ENCODE assay signal across 26 cellular contexts in the genomic region with DNA sequence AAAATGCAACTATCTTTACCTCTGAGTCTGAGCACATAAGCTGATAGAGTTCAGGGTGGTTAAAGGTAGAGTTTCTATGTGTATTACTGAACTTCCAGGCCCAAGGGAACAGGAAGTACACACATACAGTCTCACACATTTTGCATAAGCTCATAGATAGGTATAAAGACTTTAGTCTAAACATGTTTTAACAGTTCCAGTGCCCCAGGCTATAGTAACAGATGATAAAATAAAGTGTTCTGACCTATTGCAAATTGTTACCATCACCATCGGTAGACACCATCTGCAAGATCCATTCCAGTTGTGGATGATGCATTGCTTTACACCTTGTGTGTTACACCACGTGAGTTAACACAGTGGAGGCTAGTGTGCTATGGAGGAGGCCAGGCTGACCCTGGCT.
"Had no signal": no experiment of that assay in that cellular context is flagged by ENCODE, and none has a peak within 500 bp of the region (broad histone marks: within the 10 kb centered on the region; RNA-seq: fewer than 3 reads in every experiment).

No MANE protein-coding gene starts in this region.

- DNase-seq: activated CD4-positive, alpha-beta memory T cell treated with anti-CD3 and anti-CD28 coated beads for 36 hours; activated CD4-positive, alpha-beta T cell treated with anti-CD3 and anti-CD28 coated beads, Interleukin-2, amount 10 ng/mL, durations not matched to agents 7 days and 5 days; activated CD4-positive, CD25-positive, alpha-beta regulatory T cell; activated CD8-positive, alpha-beta memory T cell treated with anti-CD3 and anti-CD28 coated beads for 24 hours; activated effector memory CD4-positive, alpha-beta T cell treated with anti-CD3 and anti-CD28 coated beads, Interleukin-2, amount 50 U/mL, for 16 hours; activated naive CD4-positive, alpha-beta T cell treated with Interleukin-2 at 50 U/mL for 16 hours; activated naive CD8-positive, alpha-beta T cell treated with anti-CD3 and anti-CD28 coated beads, Interleukin-2, amount 50 U/mL, for 24 hours; activated T-cell treated with anti-CD3 and anti-CD28 coated beads, Interleukin-2, amount 50 U/mL, for 4 hours; amniotic stem cell; Karpas-422; NCI-H146; NCI-H187 treated with DMSO at 0.1 percent for 48 hours; NCI-H2171 treated with DMSO at 0.1 percent for 48 hours; NCI-H226; NCI-H69; Peyer's patch; SHP77 treated with DMSO at 0.1 percent for 48 hours; T-cell; T-helper 2 cell; T1000 had no signal

- H3K4me3 ChIP-seq: ascending aorta, cardiac muscle cell, K562, Peyer's patch had no signal

- H3K27ac ChIP-seq: cardiac muscle cell, Peyer's patch, VCaP had no signal

- H3K4me1 ChIP-seq: Peyer's patch had no signal

- ATAC-seq: activated naive CD4-positive, alpha-beta T cell treated with anti-CD3 and anti-CD28 coated beads, Interleukin-2, amount 50 U/mL, for 72 hours; activated naive CD8-positive, alpha-beta T cell treated with anti-CD3 and anti-CD28 coated beads, Interleukin-2, amount 50 U/mL, for 24 hours; activated T-cell treated with anti-CD3 and anti-CD28 coated beads, Interleukin-2, amount 50 U/mL, for 4 hours; K562; T-cell had no signal

- H3K36me3 ChIP-seq: ascending aorta, cardiac muscle cell, Peyer's patch had no signal

- FAIRE-seq: K562, TTC549 had no signal

- H3K27me3 ChIP-seq: ascending aorta, cardiac muscle cell, Peyer's patch had no signal
